ENCODE assay signal across 14 cellular contexts in the genomic region with DNA sequence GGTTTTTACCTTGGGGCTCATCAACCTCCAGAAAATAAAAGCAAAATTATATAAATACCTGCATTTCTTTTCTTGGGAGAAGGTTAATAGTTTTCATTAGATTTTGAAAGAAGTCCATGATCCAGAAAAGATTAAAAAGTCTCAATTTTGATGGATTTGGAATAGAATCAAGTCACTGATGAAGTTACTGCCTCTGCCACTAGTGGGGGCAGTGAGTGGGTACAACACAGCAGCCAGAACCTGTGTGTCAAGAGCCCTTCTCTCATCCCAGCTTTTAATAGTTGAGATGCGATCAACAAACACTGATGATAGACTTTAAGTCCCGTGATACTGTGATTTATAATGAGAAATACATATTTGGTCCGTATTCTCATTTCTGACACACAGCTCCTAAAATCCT.
DNase-seq lines count a peak whose midpoint lies in the region; ATAC-seq, FAIRE-seq and TF ChIP-seq lines count a peak whose summit lies in the region.
"Had no signal": no experiment of that assay in that cellular context is flagged by ENCODE, and none has a peak within 500 bp of the region (broad histone marks: within the 10 kb centered on the region; RNA-seq: fewer than 3 reads in every experiment).

No MANE protein-coding gene starts in this region.

- POLR2A ChIA-PET in A673 (lab: Charles Lee; ENCODE audit: low non-redundant PET): no interaction called here

- peak; percentile 56 for TF ChIP-seq CTCF in A673 (conservative IDR thresholded peaks at IDR 0.05; ENCODE audit: low read depth, low read length)
- peak; percentile 33 for TF ChIP-seq CTCF in GM10266 (IDR thresholded peaks at IDR 0.05; ENCODE audit: control insufficient read depth, insufficient read depth, low read depth, missing control alignments)
- TF ChIP-seq CTCF in epithelial cell of proximal tubule (conservative IDR thresholded peaks at IDR 0.05; ENCODE audit: low read depth, low read length): peak; percentile 65

- H3K4me1 ChIP-seq in A673 (ENCODE audit: insufficient read depth, low read length, poor library complexity, severe bottlenecking) (peaks cover 55% of the 10 kb centered on the region), small intestine (ENCODE audit: control insufficient read depth in 2 of 2, insufficient read depth in 1 of 2, low read depth in 1 of 2, low read length in 1 of 2) (no peaks in the 10 kb centered on the region)
- H3K4me1 ChIP-seq: colonic mucosa, thyroid gland had no signal

- 90 to 92% (median 92%) methylated on average over 3 of the region's 3 CpGs for WGBS in small intestine, 3 donors

- ATAC-seq in HG03108 (IDR thresholded peaks at IDR 0.05; ENCODE audit: unreplicated experiment) (no peak), GM18511 (IDR thresholded peaks at IDR 0.05; ENCODE audit: unreplicated experiment) (no peak)

- DNase-seq in A673 (ENCODE audit: low spot score): no peak
- DNase-seq in GM10266 (ENCODE audit: extremely low spot score): no peak
- DNase-seq in NCI-H69 (lab: John Stamatoyannopoulos, UW): peak; percentile 52
- no peak for DNase-seq in epithelial cell of proximal tubule (ENCODE audit: low read depth)
- no peak for DNase-seq in small intestine
- DNase-seq in activated CD4-positive, CD25-positive, alpha-beta regulatory T cell treated with anti-CD3 and anti-CD28 coated beads, Interleukin-2, amount 50 U/mL, for 72 hours: no peak
- DNase-seq: activated CD4-positive, alpha-beta T cell treated with anti-CD3 and anti-CD28 coated beads, Interleukin-2, amount 10 ng/mL, durations not matched to agents 7 days and 5 days; activated naive CD4-positive, alpha-beta T cell treated with Interleukin-2 at 50 U/mL for 16 hours; colonic mucosa; SHP77 treated with DMSO at 0.1 percent for 48 hours; thyroid gland had no signal

- CTCF ChIA-PET in A673 (lab: Charles Lee): no interaction called here

- FAIRE-seq in small intestine (lab: Jason Lieb, UNC): no peak

- H3K27ac ChIP-seq in A673 (ENCODE audit: low read depth, low read length, poor library complexity, severe bottlenecking) (no peak overlapping the region), small intestine (ENCODE audit: low read depth in 1 of 2, low read length in 1 of 2) (no peak overlapping the region)
- H3K27ac ChIP-seq: colonic mucosa, thyroid gland had no signal

- no peak overlapping the region for H3K4me3 ChIP-seq in A673 (ENCODE audit: low read depth, low read length, poor library complexity, severe bottlenecking)
- H3K4me3 ChIP-seq in epithelial cell of proximal tubule (ENCODE audit: low read depth, low read length): no peak overlapping the region
- no peak overlapping the region for H3K4me3 ChIP-seq in small intestine (ENCODE audit: low read depth in 1 of 2, low read length in 2 of 2)
- H3K4me3 ChIP-seq: colonic mucosa, lung, thyroid gland had no signal

- no peaks in the 10 kb centered on the region for H3K36me3 ChIP-seq in A673 (ENCODE audit: insufficient read depth, low read length, poor library complexity, severe bottlenecking)
- no peaks in the 10 kb centered on the region for H3K36me3 ChIP-seq in small intestine (ENCODE audit: control insufficient read depth in 2 of 2, insufficient read depth in 2 of 2, low read length in 2 of 2)
- H3K36me3 ChIP-seq: colonic mucosa, thyroid gland had no signal

- H3K9me3 ChIP-seq in A673 (ENCODE audit: low read depth, low read length, poor library complexity, severe bottlenecking) (no peaks in the 10 kb centered on the region), small intestine (ENCODE audit: control insufficient read depth, low read depth) (no peaks in the 10 kb centered on the region)
- H3K9me3 ChIP-seq: colonic mucosa, thyroid gland had no signal

- no TSS peak for BruUV-seq in A673 (replicated peaks; lab: Mats Ljungman, UMichigan)

- H3K27me3 ChIP-seq in A673 (replicated peaks; ENCODE audit: insufficient read depth, low read depth, low read length, poor library complexity): no peaks in the 10 kb centered on the region
- H3K27me3 ChIP-seq in small intestine (ENCODE audit: control insufficient read depth in 2 of 2, insufficient read depth in 2 of 2, low read length in 2 of 2): no peaks in the 10 kb centered on the region
- H3K27me3 ChIP-seq: colonic mucosa, thyroid gland had no signal

- intact Hi-C loops in A673 (cut with micrococcal nuclease; ENCODE audit: unreplicated experiment): loop anchor here (5.0 to 10.0 kb wide), 3 partner anchors 195 to 1842 kb away; a partner anchor contains a TSS
